ENCODE assay signal across 18 cellular contexts in the genomic region with DNA sequence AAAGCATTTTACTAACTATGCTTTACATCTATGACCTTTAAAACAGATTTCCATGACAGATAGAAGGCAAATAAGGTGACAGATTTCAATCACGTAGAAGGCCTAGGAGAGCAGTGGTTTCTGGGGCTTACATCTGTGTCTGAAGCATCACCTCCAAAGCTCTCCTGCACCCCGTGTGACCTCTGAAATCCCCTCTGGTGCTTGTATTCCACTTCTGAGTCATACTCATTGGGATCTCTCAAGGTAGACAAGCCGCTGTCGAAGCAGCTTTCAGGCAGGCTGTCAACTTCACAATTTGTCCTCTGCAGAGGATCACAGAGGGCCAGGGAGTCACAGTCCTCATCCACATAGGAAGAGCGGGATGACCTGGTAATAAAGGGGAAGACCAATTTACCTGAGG.
DNase-seq lines count a peak whose midpoint lies in the region; ATAC-seq, FAIRE-seq and TF ChIP-seq lines count a peak whose summit lies in the region.
"Had no signal": no experiment of that assay in that cellular context is flagged by ENCODE, and none has a peak within 500 bp of the region (broad histone marks: within the 10 kb centered on the region; RNA-seq: fewer than 3 reads in every experiment).

No MANE protein-coding gene starts in this region.

- ATAC-seq in GM18867 (IDR thresholded peaks at IDR 0.05; ENCODE audit: unreplicated experiment) (peak; percentile 53), HG02852 (IDR thresholded peaks at IDR 0.05; ENCODE audit: unreplicated experiment) (peak; percentile 57), HG03469 (IDR thresholded peaks at IDR 0.05; ENCODE audit: unreplicated experiment) (no peak)

- no peaks in the 10 kb centered on the region for H3K27me3 ChIP-seq in WERI-Rb-1 (ENCODE audit: insufficient read depth, low read depth, severe bottlenecking)

- no peak for FAIRE-seq in GM19239 (lab: Jason Lieb, UNC)
- FAIRE-seq: GM12892, H54 had no signal

- H3K4me3 ChIP-seq in WERI-Rb-1 (ENCODE audit: low read depth, low read length) = no peak overlapping the region
- H3K4me3 ChIP-seq: HAP-1 had no signal

- H3K27ac ChIP-seq in WERI-Rb-1 = no peak overlapping the region

- H3K36me3 ChIP-seq in WERI-Rb-1 = no peaks in the 10 kb centered on the region
- H3K36me3 ChIP-seq: HAP-1 had no signal

- DNase-seq in WERI-Rb-1 (peak; percentile 80), GM19239 (ENCODE audit: insufficient read length, low spot score) (no peak)
- DNase-seq in stimulated activated CD4-positive, alpha-beta T cell treated with anti-CD3 and anti-CD28 coated beads, Interleukin-4, amount 100 ng/mL, for 1 hour = no peak
- DNase-seq: C1 segment of cervical spinal cord; Calu3; CD4-positive, alpha-beta memory T cell; COR-L47; DMS53; DMS79 treated with DMSO at 0.1 percent for 48 hours; GF-D8; GOT3; HFFc6 had no signal

- TF ChIP-seq CTCF in WERI-Rb-1 (IDR thresholded peaks at IDR 0.05; ENCODE audit: low read depth, low read length) = no peak

- no peaks in the 10 kb centered on the region for H3K9me3 ChIP-seq in WERI-Rb-1 (ENCODE audit: severe bottlenecking)
- H3K9me3 ChIP-seq: HAP-1 had no signal
